ENCODE assay signal across 29 cellular contexts in genomic region chr5:3385874-3386536, GRCh38.
"Had no signal": no experiment of that assay in that cellular context is flagged by ENCODE, and none has a peak within 500 bp of the region (broad histone marks: within the 10 kb centered on the region; RNA-seq: fewer than 3 reads in every experiment).

No MANE protein-coding gene starts in this region.

- H3K4me3 ChIP-seq: ascending aorta, cardiac muscle cell, Peyer's patch, SJSA1 had no signal

- H3K27me3 ChIP-seq: ascending aorta, cardiac muscle cell, Peyer's patch, SJSA1 had no signal

- H3K9me3 ChIP-seq: ascending aorta, SK-N-SH had no signal

- H3K36me3 ChIP-seq: ascending aorta, cardiac muscle cell, Peyer's patch, SJSA1 had no signal

- H3K4me1 ChIP-seq: ascending aorta, Peyer's patch, SJSA1 had no signal

- H3K27ac ChIP-seq: ascending aorta, cardiac muscle cell, KMS-11, Peyer's patch, SJSA1 had no signal

- DNase-seq: activated CD4-positive, alpha-beta memory T cell treated with anti-CD3 and anti-CD28 coated beads for 36 hours; activated CD4-positive, alpha-beta T cell treated with anti-CD3 and anti-CD28 coated beads, Interleukin-2, amount 50 U/mL, for 1 hour; activated effector memory CD4-positive, alpha-beta T cell treated with anti-CD3 and anti-CD28 coated beads, Interleukin-2, amount 50 U/mL, for 16 hours; activated naive CD4-positive, alpha-beta T cell; activated naive CD4-positive, alpha-beta T cell treated with anti-CD3 and anti-CD28 coated beads, Interleukin-2, amount 50 U/mL, for 16 hours; activated naive CD8-positive, alpha-beta T cell treated with anti-CD3 and anti-CD28 coated beads for 36 hours; activated T-cell treated with anti-CD3 and anti-CD28 coated beads, Interleukin-2, amount 50 U/mL, for 1 hour; activated T-cell treated with anti-CD3 and anti-CD28 coated beads, Interleukin-2, amount 50 U/mL, for 72 hours; amniotic stem cell; MM.1S; MV-4-11; NCI-H1092; NCI-H1417; NCI-H146; NCI-H187; NCI-H2081; NCI-H2171; NCI-H510A; NCI-H526; NK-92 treated with Interleukin-12 subunit alpha and Interleukin-12 subunit beta, amount 100 ng/mL, for 24 hours; PC-3; Peyer's patch; RPMI8226; SHP77 treated with DMSO at 0.1 percent for 48 hours; SK-N-SH had no signal
